ENCODE assay signal across 8 cellular contexts in the genomic region with DNA sequence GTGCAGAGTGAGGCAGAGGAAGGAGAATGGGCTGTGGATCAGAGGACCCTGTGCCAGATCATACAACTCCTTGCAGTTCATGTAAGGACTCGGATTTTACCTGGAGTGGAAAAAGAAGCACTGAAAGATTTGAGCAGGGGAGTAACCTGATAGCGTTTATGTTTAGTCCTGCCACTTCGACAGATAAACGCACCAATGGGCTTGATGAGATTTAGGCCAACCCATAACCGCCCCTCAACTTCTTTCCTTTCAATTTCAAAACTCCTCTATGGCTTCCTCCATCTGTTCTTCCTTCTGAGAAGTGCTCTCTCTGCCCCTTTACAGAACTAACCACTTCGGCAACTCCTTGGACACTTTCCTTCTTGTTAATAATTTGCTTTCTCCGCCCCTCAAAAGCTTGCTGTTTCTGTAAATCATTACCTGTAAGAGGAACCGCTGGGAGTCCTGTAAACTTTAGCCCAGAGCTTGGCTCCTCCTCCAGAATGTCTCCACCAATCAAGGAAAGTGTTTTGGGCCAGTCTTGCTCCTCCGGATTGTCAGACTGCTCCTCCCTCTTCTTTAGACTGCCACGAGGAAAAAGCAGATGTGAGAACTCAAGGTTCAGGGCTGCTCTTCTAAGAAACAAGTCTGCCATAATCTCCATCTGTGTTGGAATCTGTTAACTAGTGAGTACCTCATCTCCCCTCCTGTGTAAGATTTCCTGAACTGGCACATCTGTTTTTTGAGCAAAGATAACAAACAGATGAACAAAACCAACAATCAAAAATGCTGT. TPM values are rescaled to one million over a fixed set of nuclear protein-coding genes. Genes with fewer than 3 reads are reported as not detected.
DNase-seq lines count a peak whose midpoint lies in the region; ATAC-seq and TF ChIP-seq lines count a peak whose summit lies in the region.

A gene with protein sequence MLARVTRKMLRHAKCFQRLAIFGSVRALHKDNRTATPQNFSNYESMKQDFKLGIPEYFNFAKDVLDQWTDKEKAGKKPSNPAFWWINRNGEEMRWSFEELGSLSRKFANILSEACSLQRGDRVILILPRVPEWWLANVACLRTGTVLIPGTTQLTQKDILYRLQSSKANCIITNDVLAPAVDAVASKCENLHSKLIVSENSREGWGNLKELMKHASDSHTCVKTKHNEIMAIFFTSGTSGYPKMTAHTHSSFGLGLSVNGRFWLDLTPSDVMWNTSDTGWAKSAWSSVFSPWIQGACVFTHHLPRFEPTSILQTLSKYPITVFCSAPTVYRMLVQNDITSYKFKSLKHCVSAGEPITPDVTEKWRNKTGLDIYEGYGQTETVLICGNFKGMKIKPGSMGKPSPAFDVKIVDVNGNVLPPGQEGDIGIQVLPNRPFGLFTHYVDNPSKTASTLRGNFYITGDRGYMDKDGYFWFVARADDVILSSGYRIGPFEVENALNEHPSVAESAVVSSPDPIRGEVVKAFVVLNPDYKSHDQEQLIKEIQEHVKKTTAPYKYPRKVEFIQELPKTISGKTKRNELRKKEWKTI (plus strand): TSS at position 554 of the 772 bp plus-strand sequence. CDS start 6,021 bp downstream, outside the sequence.

- 0 out of 2 replicates have a peak within 1 kb of the TSS, but pooled peaks have one; percentile 12 for H3K27ac ChIP-seq in HCT116 (ENCODE audit: low read depth, low read length)

- CTCF ChIA-PET in HCT116 (lab: Charles Lee) = interaction anchor here (1.2 to 3.7 kb wide), 2 partner anchors 12 to 537 kb away, joined by 3 to 14 read pairs; no protein-coding TSS in a partner anchor
- CTCF ChIA-PET in activated CD4-positive, alpha-beta T cell treated with anti-CD3 and anti-CD28 coated beads, Interleukin-2, amount 10 ng/mL, durations not matched to agents 7 days and 5 days (lab: Charles Lee) = interaction anchor here (1.8 kb wide), 1 partner anchor 22 kb away, joined by 7 read pairs; the partner anchor contains the start of gene THUMPD1

- ATAC-seq in HCT116 (peak; percentile 100), memory B cell (ENCODE audit: low read depth) (peak; percentile 99)

- H3K27ac Mint-ChIP-seq in activated CD4-positive, alpha-beta T cell treated with anti-CD3 and anti-CD28 coated beads, Interleukin-2, amount 10 ng/mL, durations not matched to agents 7 days and 5 days = peak within 1 kb of the TSS; percentile 89
- H3K27ac Mint-ChIP-seq in memory B cell = peak within 1 kb of the TSS; percentile 76

- peak within 1 kb of the TSS; percentile 69 for H3K4me2 ChIP-seq in HCT116 (ENCODE audit: low read length)
- peak within 1 kb of the TSS; percentile 71 for H3K4me2 ChIP-seq in Loucy (ENCODE audit: low read depth, low read length, poor library complexity, severe bottlenecking)

- H3K36me3 Mint-ChIP-seq in activated CD4-positive, alpha-beta T cell treated with anti-CD3 and anti-CD28 coated beads, Interleukin-2, amount 10 ng/mL, durations not matched to agents 7 days and 5 days (ENCODE audit: low read depth) = peaks cover 12% of the 10 kb centered on the region
- peaks cover 12% of the 10 kb centered on the region for H3K36me3 Mint-ChIP-seq in memory B cell

- H3K9me2 ChIP-seq in HCT116 (ENCODE audit: insufficient read depth) (no peaks in the 10 kb centered on the region), Loucy (replicated peaks; ENCODE audit: low read depth, low read length) (no peaks in the 10 kb centered on the region)

- TF ChIP-seq POLR2A in HCT116 (IDR thresholded peaks at IDR 0.05; ENCODE audit: borderline replicate concordance, extremely low read depth, insufficient read depth, insufficient read length) = no peak

- no peaks in the 10 kb centered on the region for H3K36me3 ChIP-seq in HCT116 (ENCODE audit: control insufficient read depth in 1 of 2, insufficient read depth in 2 of 2, low read length in 2 of 2)
- H3K36me3 ChIP-seq in Loucy (ENCODE audit: insufficient read depth, low read length) = no peaks in the 10 kb centered on the region

- peak within 1 kb of the TSS; percentile 9; the same call in 1 of the 2 replicates for H3K9ac ChIP-seq in HCT116 (ENCODE audit: low read length)
- H3K9ac ChIP-seq in Loucy (ENCODE audit: low read depth, low read length, poor library complexity, severe bottlenecking) = peak within 1 kb of the TSS; percentile 16

- H3K4me3 Mint-ChIP-seq in activated CD4-positive, alpha-beta T cell treated with anti-CD3 and anti-CD28 coated beads, Interleukin-2, amount 10 ng/mL, durations not matched to agents 7 days and 5 days = peak within 1 kb of the TSS; percentile 79
- peak within 1 kb of the TSS; percentile 86 for H3K4me3 Mint-ChIP-seq in memory B cell

- POLR2A ChIA-PET in HCT116 (lab: Charles Lee) = interaction anchor here (1.0 kb wide), 1 partner anchor 40 kb away, joined by 3 read pairs; no protein-coding TSS in a partner anchor
- POLR2A ChIA-PET in activated CD4-positive, alpha-beta T cell treated with anti-CD3 and anti-CD28 coated beads, Interleukin-2, amount 10 ng/mL, durations not matched to agents 7 days and 5 days (lab: Charles Lee) = interaction anchor here (1.0 kb wide), 1 partner anchor 23 kb away, joined by 3 read pairs; no protein-coding TSS in a partner anchor

- H3K79me2 ChIP-seq in HCT116 (ENCODE audit: insufficient read depth, low read length) = no peaks in the 10 kb centered on the region
- H3K79me2 ChIP-seq in Loucy (ENCODE audit: insufficient read depth, low read length) = no peaks in the 10 kb centered on the region

- H4K20me1 ChIP-seq in HCT116 (ENCODE audit: insufficient read depth) = no peaks in the 10 kb centered on the region
- H4K20me1 ChIP-seq in Loucy (ENCODE audit: insufficient read depth, low read length, poor library complexity, severe bottlenecking) = no peaks in the 10 kb centered on the region

- intact Hi-C loops in HCT116 (cut with micrococcal nuclease) = no loop called here

- TF ChIP-seq CTCF in GM12865 (IDR thresholded peaks at IDR 0.05; ENCODE audit: insufficient read depth, low read depth, low read length, missing control alignments) = no peak
- no peak for TF ChIP-seq CTCF in HCT116 (IDR thresholded peaks at IDR 0.05 in 2 of 3, conservative IDR thresholded peaks at IDR 0.05 in 1 of 3; ENCODE audit: borderline replicate concordance in 1 of 3, insufficient read depth in 1 of 3, low read depth in 2 of 3, low read length in 2 of 3)
- TF ChIP-seq CTCF in Loucy (conservative IDR thresholded peaks at IDR 0.05; ENCODE audit: low read length) = no peak

- TF ChIP-seq RAD21 in HCT116 (IDR thresholded peaks at IDR 0.05; ENCODE audit: low read depth) = no peak

- H3K27me3 Mint-ChIP-seq in activated CD4-positive, alpha-beta T cell treated with anti-CD3 and anti-CD28 coated beads, Interleukin-2, amount 10 ng/mL, durations not matched to agents 7 days and 5 days = no peaks in the 10 kb centered on the region
- no peaks in the 10 kb centered on the region for H3K27me3 Mint-ChIP-seq in memory B cell

- H3K4me1 ChIP-seq in HCT116 (ENCODE audit: control insufficient read depth in 1 of 2, insufficient read depth in 2 of 2, low read length in 2 of 2) (peaks cover 10 to 12% of the 10 kb centered on the region in 2 experiments), Loucy (ENCODE audit: insufficient read depth, low read length, poor library complexity, severe bottlenecking) (peaks cover 6% of the 10 kb centered on the region)

- no peaks in the 10 kb centered on the region for H3F3A ChIP-seq in Loucy (ENCODE audit: low read depth)

- H3K9me3 ChIP-seq in HCT116 (ENCODE audit: control insufficient read depth in 1 of 2, insufficient read depth in 1 of 2, low read depth in 1 of 2, low read length in 2 of 2) (no peaks in the 10 kb centered on the region), Loucy (ENCODE audit: insufficient read depth, low read depth, low read length) (no peaks in the 10 kb centered on the region; the same call in 1 of the 2 replicates)

- DNase-seq in GM12865 (ENCODE audit: low read depth) = peak; percentile 91
- peak; percentile 65 for DNase-seq in HCT116 (ENCODE audit: low read depth, low spot score)
- DNase-seq in activated CD4-positive, alpha-beta T cell treated with anti-CD3 and anti-CD28 coated beads, Interleukin-2, amount 10 ng/mL, durations not matched to agents 7 days and 5 days = peak; percentile 79
- peak; percentile 49 for DNase-seq in effector CD8-positive, alpha-beta T cell (lab: John Stamatoyannopoulos, UW)
- peak; percentile 59 to 72 for DNase-seq in memory B cell (ENCODE audit: low spot score in 2 of 2)
- DNase-seq in stimulated activated CD8-positive, alpha-beta memory T cell treated with anti-CD3 and anti-CD28 coated beads, Interleukin-7, amount 100 ng/mL, for 24 hours (ENCODE audit: low read depth) = peak; percentile 20
- no peak for DNase-seq in NCI-H146 treated with DMSO at 0.1 percent for 48 hours (lab: John Stamatoyannopoulos, UW; ENCODE audit: unreplicated experiment)

- peaks cover 28% of the 10 kb centered on the region for H3K4me1 Mint-ChIP-seq in activated CD4-positive, alpha-beta T cell treated with anti-CD3 and anti-CD28 coated beads, Interleukin-2, amount 10 ng/mL, durations not matched to agents 7 days and 5 days
- peaks cover 10% of the 10 kb centered on the region for H3K4me1 Mint-ChIP-seq in memory B cell

- H3K4me3 ChIP-seq in GM12865 (ENCODE audit: low read depth, low read length) = peak within 1 kb of the TSS; percentile 57
- H3K4me3 ChIP-seq in HCT116 (replicated peaks in 1 of 2; ENCODE audit: low read depth in 1 of 2, low read length in 2 of 2) = peak within 1 kb of the TSS; percentile 34 to 51
- H3K4me3 ChIP-seq in Loucy (ENCODE audit: low read length, poor library complexity, severe bottlenecking) = peak within 1 kb of the TSS; percentile 65

- H3K27me3 ChIP-seq in HCT116 (ENCODE audit: insufficient read depth, low read length) (no peaks in the 10 kb centered on the region), Loucy (ENCODE audit: insufficient read depth, low read length, poor library complexity, severe bottlenecking) (no peaks in the 10 kb centered on the region)

- RAD21 ChIA-PET in HCT116 (lab: Charles Lee; ENCODE audit: low non-redundant PET in 1 of 2, low total read pairs in 2 of 2, uncharacterized antibody in 2 of 2, unreplicated experiment in 2 of 2) = no interaction called here

- TSS peak; percentile 78 for BruUV-seq in HCT116 (replicated peaks; lab: Mats Ljungman, UMichigan)

- H2AFZ ChIP-seq in HCT116 (ENCODE audit: low read depth, low read length, poor library complexity, severe bottlenecking) (peak within 1 kb of the TSS; percentile 70), Loucy (ENCODE audit: low read length) (peak within 1 kb of the TSS; percentile 63)

- H3K9me3 Mint-ChIP-seq in activated CD4-positive, alpha-beta T cell treated with anti-CD3 and anti-CD28 coated beads, Interleukin-2, amount 10 ng/mL, durations not matched to agents 7 days and 5 days = peaks cover 14% of the 10 kb centered on the region
- peaks cover 2% of the 10 kb centered on the region for H3K9me3 Mint-ChIP-seq in memory B cell

TF ChIP-seq in HCT116, 20 proteins besides CTCF, POLR2A, EP300 and RAD21 (continues in another document):
- TF ChIP-seq CEBPB (IDR thresholded peaks at IDR 0.05; ENCODE audit: low read depth) (no peak), SP1 (IDR thresholded peaks at IDR 0.05; ENCODE audit: low read depth) (peak; percentile 32; the same call in 1 of the 2 replicates)

RNA-seq across cellular contexts. Expression of the gene that starts here (rescaled TPM):
- total RNA-seq in HCT116 (2021; ENCODE audit: unreplicated experiment) = 15.0 TPM
- polyA plus RNA-seq in HCT116 (2012) = 4.6 and 5.9 TPM in 2 replicates
- 1 to 10 TPM; 4.1 to 4.8 TPM for total RNA-seq in activated CD4-positive, alpha-beta T cell treated with anti-CD3 and anti-CD28 coated beads, Interleukin-2, amount 10 ng/mL, durations not matched to agents 7 days and 5 days
